12 cellular contexts compared by ENCODE assay signal in genomic region chr16:81319221-81319912, GRCh38. TPM values are rescaled to one million over a fixed set of nuclear protein-coding genes. Genes with fewer than 3 reads are reported as not detected.
DNase-seq lines count a peak whose midpoint lies in the region; TF ChIP-seq lines count a peak whose summit lies in the region.
"Had no signal": no experiment of that assay in that cellular context is flagged by ENCODE, and none has a peak within 500 bp of the region (broad histone marks: within the 10 kb centered on the region; RNA-seq: fewer than 3 reads in every experiment).

No MANE protein-coding gene starts in this region.

- DNase-seq in AG04450 (ENCODE audit: low read depth, low spot score) (peak; percentile 20), M059J (ENCODE audit: low read depth) (peak; percentile 84), mammary epithelial cell (no peak), kidney tubule cell (ENCODE audit: low spot score) (peak; percentile 64), GM10266 (ENCODE audit: extremely low spot score) (no peak), activated gamma-delta T cell treated with Interleukin-2 at 50 U/mL for 16 hours (no peak), NK-92 (lab: John Stamatoyannopoulos, UW; ENCODE audit: unreplicated experiment) (no peak), foreskin melanocyte (no peak)
- DNase-seq: C1 segment of cervical spinal cord, colonic mucosa, hypothalamus, NCI-H1092 treated with DMSO at 0.1 percent for 48 hours had no signal

- H3K79me2 ChIP-seq in mammary epithelial cell (ENCODE audit: insufficient read depth, low read length) = peaks cover 93% of the 10 kb centered on the region

- CTCF ChIA-PET in AG04450 (lab: Charles Lee) (interaction anchor here (0.8 to 2.5 kb wide), 6 partner anchors 46 to 418 kb away, joined by 3 to 11 read pairs (median 8); partner anchors contain the start of gene ATMIN), mammary epithelial cell (lab: Charles Lee; ENCODE audit: low non-redundant PET) (interaction anchor here (0.6 kb wide), 2 partner anchors 58 to 72 kb away, joined by 3 to 5 read pairs; no protein-coding TSS in a partner anchor)

- H3K9ac ChIP-seq in mammary epithelial cell (ENCODE audit: insufficient read depth, low read length) = no peak overlapping the region

- dilution Hi-C loops in mammary epithelial cell (cut with HindIII; ENCODE audit: low sequenced_read_pairs) = no loop called here

- POLR2A ChIA-PET in AG04450 (lab: Yijun Ruan, JAX) = no interaction called here

- TF ChIP-seq CTCF in AG04450 (IDR thresholded peaks at IDR 0.05; ENCODE audit: low read depth, low read length) = no peak
- TF ChIP-seq CTCF in mammary epithelial cell (conservative IDR thresholded peaks at IDR 0.05 in 1 of 2, IDR thresholded peaks at IDR 0.05 in 1 of 2; ENCODE audit: extremely low read depth in 1 of 2, insufficient read depth in 1 of 2, low read depth in 1 of 2, low read length in 2 of 2) = no peak
- TF ChIP-seq CTCF in GM10266 (IDR thresholded peaks at IDR 0.05; ENCODE audit: control insufficient read depth, insufficient read depth, low read depth, missing control alignments) = no peak

- in situ Hi-C loops in mammary epithelial cell (cut with MboI; ENCODE audit: low sequenced_read_pairs in 2 of 2) = no loop called here

- H3K4me1 ChIP-seq in mammary epithelial cell (ENCODE audit: insufficient read depth, low read length) = peaks cover 27% of the 10 kb centered on the region
- H3K4me1 ChIP-seq: colonic mucosa had no signal

- H3K9me3 ChIP-seq in AG04450 (ENCODE audit: control insufficient read depth, insufficient read depth, low read length) (no peaks in the 10 kb centered on the region), mammary epithelial cell (replicated peaks; ENCODE audit: insufficient read depth, low read length) (no peaks in the 10 kb centered on the region)
- H3K9me3 ChIP-seq: colonic mucosa had no signal

- H4K20me1 ChIP-seq in mammary epithelial cell (ENCODE audit: insufficient read depth, low read length) = no peaks in the 10 kb centered on the region

- WGBS in mammary epithelial cell (ENCODE audit: low coverage, missing lambda C conversion rate) = 9% methylated on average over 6 of the region's 6 CpGs

- no peaks in the 10 kb centered on the region for H3K27me3 ChIP-seq in AG04450 (ENCODE audit: control insufficient read depth, insufficient read depth, low read length)
- H3K27me3 ChIP-seq in mammary epithelial cell (ENCODE audit: insufficient read depth, low read length) = no peaks in the 10 kb centered on the region
- H3K27me3 ChIP-seq: colonic mucosa had no signal

- no peaks in the 10 kb centered on the region for H3K36me3 ChIP-seq in mammary epithelial cell (ENCODE audit: insufficient read depth, low read length)
- H3K36me3 ChIP-seq: colonic mucosa had no signal

- intact Hi-C loops in mammary epithelial cell (cut with micrococcal nuclease) = loop anchor here (1.0 to 10.0 kb wide), 4 partner anchors 8 to 315 kb away; partner anchors contain the start of genes ATMIN, CENPN, CMC2 and GCSH

- H2AFZ ChIP-seq in mammary epithelial cell (ENCODE audit: low read depth, low read length) = no peak overlapping the region

- peak overlapping the region; percentile 55 for H3K27ac ChIP-seq in AG04450 (ENCODE audit: low read depth, low read length)
- H3K27ac ChIP-seq in mammary epithelial cell (ENCODE audit: insufficient read depth, low read depth, low read length) = peak overlapping the region; percentile 34
- H3K27ac ChIP-seq: colonic mucosa had no signal

- peak overlapping the region; percentile 29; the same call in 1 of the 2 replicates for H3K4me3 ChIP-seq in AG04450 (ENCODE audit: low read depth, low read length)
- no peak overlapping the region for H3K4me3 ChIP-seq in mammary epithelial cell (replicated peaks in 1 of 3; ENCODE audit: insufficient read depth in 1 of 3, low read depth in 2 of 3, low read length in 3 of 3)
- H3K4me3 ChIP-seq: colonic mucosa had no signal

- H3K4me2 ChIP-seq in mammary epithelial cell (ENCODE audit: insufficient read depth, low read depth, low read length) = peak overlapping the region; percentile 68

- no TSS peak for BruUV-seq in mammary epithelial cell (replicated peaks; lab: Mats Ljungman, UMichigan)

RNA-seq across cellular contexts. Expression of gene GAN, which starts 4.6 kb away (rescaled TPM):
- polyA plus RNA-seq in AG04450 (2011; rRNA removed) (3.3 and 4.3 TPM in 2 replicates), mammary epithelial cell (3.3 TPM)
- 11.3 and 14.5 TPM in 2 replicates for polyA minus RNA-seq in AG04450 (2011; rRNA and poly(A)+ RNA removed)
- 2.4 and 6.6 TPM in 2 replicates for total RNA-seq in M059J (2014; rRNA removed; shearing (Covaris generic))
- total RNA-seq in mammary epithelial cell = 10 to 100 TPM; 14.9 to 33.2 TPM
- 18.0 TPM for polyA minus RNA-seq in mammary epithelial cell

Comparison
In these comparisons a context has a peak if more than half of its experiments do, and no peak if none do; other contexts are left out.
1. DNase-seq: peak in AG04450 (single experiment), M059J (single experiment) and kidney tubule cell (single experiment); none in mammary epithelial cell (single experiment), GM10266 (single experiment), activated gamma-delta T cell treated with Interleukin-2 at 50 U/mL for 16 hours (single experiment), NK-92 (single experiment) and foreskin melanocyte (single experiment).